ENCODE assay signal across 9 cellular contexts in genomic region chr19:35509018-35509652, GRCh38. TPM values are rescaled to one million over a fixed set of nuclear protein-coding genes. Genes with fewer than 3 reads are reported as not detected.
DNase-seq lines count a peak whose midpoint lies in the region; TF ChIP-seq lines count a peak whose summit lies in the region.
"Had no signal": no experiment of that assay in that cellular context is flagged by ENCODE, and none has a peak within 500 bp of the region (broad histone marks: within the 10 kb centered on the region; RNA-seq: fewer than 3 reads in every experiment).

No MANE protein-coding gene starts in this region.

- no peaks in the 10 kb centered on the region for H3K79me2 ChIP-seq in ACC112 (ENCODE audit: control insufficient read depth, insufficient read depth, low read length, unreplicated experiment)

- WGBS in stomach, 5 donors = 16 to 29% (median 19%) methylated on average over 12 of the region's 12 CpGs

- no peak for TF ChIP-seq CTCF in stomach (IDR thresholded peaks at IDR 0.05)
- TF ChIP-seq CTCF in right atrium auricular region (IDR thresholded peaks at IDR 0.05) = no peak

- H3K4me1 ChIP-seq in ACC112 (ENCODE audit: control insufficient read depth, insufficient read depth, low read length, unreplicated experiment) (peaks cover 9% of the 10 kb centered on the region), HUES6 (ENCODE audit: control insufficient read depth, insufficient read depth, low read length) (peaks cover 23% of the 10 kb centered on the region), stomach (peaks cover 0 to 25% (median 10%) of the 10 kb centered on the region in 4 donors), right atrium auricular region (peaks cover 0 to 16% of the 10 kb centered on the region in 2 donors)

- H3K36me3 ChIP-seq in ACC112 (ENCODE audit: insufficient read depth, low read length) = no peaks in the 10 kb centered on the region
- peaks cover 37% of the 10 kb centered on the region for H3K36me3 ChIP-seq in HUES6 (ENCODE audit: control insufficient read depth, insufficient read depth, low read length)
- peaks cover 0 to 4% (median 0%) of the 10 kb centered on the region in 4 donors for H3K36me3 ChIP-seq in stomach
- no peaks in the 10 kb centered on the region for H3K36me3 ChIP-seq in right atrium auricular region

- H3K27ac ChIP-seq in ACC112 (ENCODE audit: low read depth, low read length) (no peak overlapping the region), HUES6 (ENCODE audit: low read depth, low read length) (peak overlapping the region; percentile 80), stomach (peak overlapping the region; percentile 29 to 80 (median 79)), right atrium auricular region (no peak overlapping the region)

- no peak for TF ChIP-seq EP300 in stomach (IDR thresholded peaks at IDR 0.05)

- H3K9ac ChIP-seq in HUES6 (ENCODE audit: low read length) = peak overlapping the region; percentile 91

- intact Hi-C loops in stomach (cut with DNase I; ENCODE audit: low total_unique reads) = no loop called here

- peak; percentile 75 for DNase-seq in activated effector memory CD4-positive, alpha-beta T cell treated with anti-CD3 and anti-CD28 coated beads, Interleukin-2, amount 50 U/mL, for 16 hours
- DNase-seq in kidney glomerular epithelial cell (lab: John Stamatoyannopoulos, UW) (peak; percentile 54), stomach (peak; percentile 71), NCI-H82 treated with DMSO at 0.1 percent for 48 hours (lab: John Stamatoyannopoulos, UW; ENCODE audit: unreplicated experiment) (no peak), mesenteric fat pad (ENCODE audit: low spot score) (no peak), right atrium auricular region (ENCODE audit: low spot score) (no peak)

- peak overlapping the region; percentile 22 for H2AFZ ChIP-seq in ACC112 (ENCODE audit: low read length, unreplicated experiment)

- peak overlapping the region; percentile 74 for H3K4me3 ChIP-seq in ACC112 (ENCODE audit: low read depth, low read length)
- peak overlapping the region; percentile 82 for H3K4me3 ChIP-seq in HUES6 (ENCODE audit: low read depth, low read length)
- peak overlapping the region; percentile 43 to 50 (median 46) for H3K4me3 ChIP-seq in stomach
- peak overlapping the region in 1 of 2 donors; percentile 46 for H3K4me3 ChIP-seq in right atrium auricular region

- H3K27me3 ChIP-seq in ACC112 (ENCODE audit: insufficient read depth, low read length) (no peaks in the 10 kb centered on the region), HUES6 (ENCODE audit: control insufficient read depth, insufficient read depth, low read length) (peaks cover 20% of the 10 kb centered on the region; the same call in 1 of the 2 replicates), stomach (peaks cover 0 to 67% (median 5%) of the 10 kb centered on the region in 3 donors), right atrium auricular region (peaks cover 0 to 3% of the 10 kb centered on the region in 2 donors)

- no peaks in the 10 kb centered on the region for H3K9me3 ChIP-seq in HUES6 (ENCODE audit: control insufficient read depth, insufficient read depth, low read depth, low read length)
- no peaks in the 10 kb centered on the region for H3K9me3 ChIP-seq in stomach
- H3K9me3 ChIP-seq in right atrium auricular region = no peaks in the 10 kb centered on the region

- no peak for TF ChIP-seq POLR2A in stomach (IDR thresholded peaks at IDR 0.05)

RNA-seq across cellular contexts. Expression of gene DMKN, which starts 4.3 kb away (rescaled TPM):
- total RNA-seq in stomach (10 to 100 TPM in 2 of 5 donors, 1 to 10 TPM in 2, not detected in 1; 4.9 to 36.9 (median 20.2) TPM), mesenteric fat pad (3.1 TPM), right atrium auricular region (10 to 100 TPM in 1 of 2 donors, 1 to 10 TPM in 1; 6.9 to 52.4 TPM)
- polyA plus RNA-seq in stomach = 100 to 1,000 TPM in 1 of 3 donors, 10 to 100 TPM in 2; 76.7 to 139 (median 83.6) TPM

RNA-seq across cellular contexts. Expression of gene KRTDAP, which starts 18.9 kb away (rescaled TPM):
- total RNA-seq in stomach (not detected), mesenteric fat pad (not detected), right atrium auricular region (not detected)
- polyA plus RNA-seq in stomach = 1 to 10 TPM in 2 of 3 donors, not detected in 1; 2.3 to 3.0 TPM
- total RNA-seq: right cardiac atrium had no signal

RNA-seq across cellular contexts. Expression of gene SBSN, which starts 19.0 kb away (rescaled TPM):
- total RNA-seq in stomach = not detected
- polyA plus RNA-seq in stomach = 10 to 100 TPM in 1 of 3 donors, 1 to 10 TPM in 1, not detected in 1; 1.1 to 29.2 TPM
- not detected for total RNA-seq in mesenteric fat pad
- not detected for total RNA-seq in right atrium auricular region
- total RNA-seq: right cardiac atrium had no signal
- polyA plus RNA-seq: right cardiac atrium had no signal

RNA-seq across cellular contexts. Expression of gene GAPDHS, which starts 24.1 kb away (rescaled TPM):
- total RNA-seq in stomach (not detected), mesenteric fat pad (not detected), right atrium auricular region (not detected)
- polyA plus RNA-seq in stomach = not detected
- total RNA-seq: right cardiac atrium had no signal
- polyA plus RNA-seq: right cardiac atrium had no signal

RNA-seq across cellular contexts. Expression of gene TMEM147, which starts 36.3 kb away (rescaled TPM):
- total RNA-seq in stomach (100 to 1,000 TPM in 1 of 5 donors, 10 to 100 TPM in 3, 1 to 10 TPM in 1; 7.0 to 121 (median 57.6) TPM), mesenteric fat pad (86.8 TPM), right atrium auricular region (100 to 1,000 TPM in 1 of 2 donors, 10 to 100 TPM in 1; 93.3 to 106 TPM)
- polyA plus RNA-seq in stomach = 100 to 1,000 TPM in 1 of 3 donors, 10 to 100 TPM in 2; 63.4 to 131 (median 77.4) TPM

Comparison
In these comparisons a context has a peak if more than half of its experiments do, and no peak if none do; other contexts are left out.
1. H3K27ac ChIP-seq: peak in HUES6 (single experiment) and stomach (5 of 5); none in ACC112 (single experiment) and right atrium auricular region (0 of 2).
2. DNase-seq: peak in activated effector memory CD4-positive, alpha-beta T cell treated with anti-CD3 and anti-CD28 coated beads, Interleukin-2, amount 50 U/mL, for 16 hours (single experiment), kidney glomerular epithelial cell (single experiment) and stomach (single experiment); none in NCI-H82 treated with DMSO at 0.1 percent for 48 hours (single experiment), mesenteric fat pad (single experiment) and right atrium auricular region (single experiment).